ENCODE assay signal across 1 cellular context in genomic region chr11:11969380-11970215, GRCh38.
TF ChIP-seq lines count a peak whose summit lies in the region.

No MANE protein-coding gene starts in this region.

TF ChIP-seq in IMR-90, 13 proteins besides CTCF, POLR2A, EP300 and RAD21 (continued from another document):
- TF ChIP-seq ELK1 (IDR thresholded peaks at IDR 0.05; ENCODE audit: borderline replicate concordance, low read depth, low read length) (no peak), NFE2L2 (IDR thresholded peaks at IDR 0.05; ENCODE audit: low read depth, low read length) (no peak), SMC3 (IDR thresholded peaks at IDR 0.05; ENCODE audit: low read depth, low read length) (no peak), CHD1 (IDR thresholded peaks at IDR 0.05; ENCODE audit: low read depth, low read length) (no peak), RCOR1 (IDR thresholded peaks at IDR 0.05; ENCODE audit: insufficient replicate concordance, low read length) (no peak), BHLHE40 (IDR thresholded peaks at IDR 0.05; ENCODE audit: low read depth, low read length) (no peak), MXI1 (IDR thresholded peaks at IDR 0.05; ENCODE audit: borderline replicate concordance, low read depth, low read length) (no peak), CEBPB (IDR thresholded peaks at IDR 0.05; ENCODE audit: low read depth, low read length) (no peak), MAFK (IDR thresholded peaks at IDR 0.05; ENCODE audit: low read depth, low read length) (no peak)
